In genomic region chr12:14883663-14884062, GRCh38 we compare ENCODE assay signal across 14 cellular contexts. TPM values are rescaled to one million over a fixed set of nuclear protein-coding genes. Genes with fewer than 3 reads are reported as not detected.
DNase-seq lines count a peak whose midpoint lies in the region; ATAC-seq and TF ChIP-seq lines count a peak whose summit lies in the region.
"Had no signal": no experiment of that assay in that cellular context is flagged by ENCODE, and none has a peak within 500 bp of the region (broad histone marks: within the 10 kb centered on the region; RNA-seq: fewer than 3 reads in every experiment).

No MANE protein-coding gene starts in this region.

- no peak for TF ChIP-seq POLR2A in testis (IDR thresholded peaks at IDR 0.05)

- H3K27ac ChIP-seq in SK-N-MC (peak overlapping the region; percentile 78), left lung (peak overlapping the region; percentile 61 to 87), testis (peak overlapping the region; percentile 83 to 85), endodermal cell (ENCODE audit: low read depth, low read length) (no peak overlapping the region)
- H3K27ac ChIP-seq: C4-2B had no signal

- no peaks in the 10 kb centered on the region for H3K9me3 Mint-ChIP-seq in endodermal cell

- H3K36me3 ChIP-seq in SK-N-MC (ENCODE audit: insufficient read depth, low read length) (peaks cover 3% of the 10 kb centered on the region; the same call in 1 of the 2 replicates), left lung (peaks cover 0 to 5% of the 10 kb centered on the region in 2 donors), testis (ENCODE audit: low read depth, missing control alignments) (no peaks in the 10 kb centered on the region), endodermal cell (ENCODE audit: control insufficient read depth, insufficient read depth, low read length) (no peaks in the 10 kb centered on the region)

- DNase-seq in NCI-H1092 (lab: John Stamatoyannopoulos, UW) (peak; percentile 56), SK-N-MC (ENCODE audit: low read depth, low spot score) (no peak), left lung (no peak), testis (no peak), NOMO-1 treated with dmso at 0.1 percent for 144 hours (lab: John Stamatoyannopoulos, UW; ENCODE audit: unreplicated experiment) (no peak), endodermal cell (no peak)
- no peak for DNase-seq in stimulated activated CD4-positive, alpha-beta T cell treated with anti-CD3 and anti-CD28 coated beads, Interleukin-2, amount 100 ng/mL, for 48 hours
- DNase-seq: activated CD4-positive, alpha-beta T cell treated with anti-CD3 and anti-CD28 coated beads, Interleukin-2, amount 10 ng/mL, durations not matched to agents 7 days and 5 days; hippocampal formation; T-helper 9 cell had no signal

- H3K4me3 Mint-ChIP-seq in endodermal cell: no peak overlapping the region
- H3K4me3 Mint-ChIP-seq: activated CD4-positive, alpha-beta T cell treated with anti-CD3 and anti-CD28 coated beads, Interleukin-2, amount 10 ng/mL, durations not matched to agents 7 days and 5 days had no signal

- no peak overlapping the region for H3K27ac Mint-ChIP-seq in endodermal cell

- intact Hi-C loops in left lung (cut with DNase I) (no loop called here), testis (cut with DNase I; ENCODE audit: low total_unique reads) (no loop called here)

- H3K9ac ChIP-seq in SK-N-MC (ENCODE audit: insufficient read length) (peak overlapping the region; percentile 44), endodermal cell (ENCODE audit: extremely low read depth, low read length, poor library complexity, severe bottlenecking) (no peak overlapping the region)

- H3K4me3 ChIP-seq in SK-N-MC: peak overlapping the region; percentile 73
- H3K4me3 ChIP-seq in left lung: peak overlapping the region; percentile 15 to 19
- peak overlapping the region in 1 of 2 donors; percentile 59 for H3K4me3 ChIP-seq in testis
- no peak overlapping the region for H3K4me3 ChIP-seq in endodermal cell (ENCODE audit: low read length)

- 59 to 65% methylated on average over 10 of the region's 10 CpGs for WGBS in testis, 2 donors
- WGBS in endodermal cell (ENCODE audit: insufficient coverage in 1 of 2, insufficient read length in 1 of 2), 2 experiments: 92 to 100% methylated on average over 5 to 10 of the region's 10 CpGs

- H3K4me1 Mint-ChIP-seq in endodermal cell: no peaks in the 10 kb centered on the region

- ATAC-seq in left lung: no peak
- ATAC-seq in GM18858 (IDR thresholded peaks at IDR 0.05; ENCODE audit: unreplicated experiment): no peak

- H3K27me3 ChIP-seq in left lung (no peaks in the 10 kb centered on the region), testis (no peaks in the 10 kb centered on the region), endodermal cell (ENCODE audit: control insufficient read depth, insufficient read depth, low read length, poor library complexity, severe bottlenecking) (no peaks in the 10 kb centered on the region)

- H3K36me3 Mint-ChIP-seq in endodermal cell (ENCODE audit: low read depth): no peaks in the 10 kb centered on the region

- TF ChIP-seq CTCF in left lung (IDR thresholded peaks at IDR 0.05) (no peak), testis (IDR thresholded peaks at IDR 0.05) (no peak), endodermal cell (conservative IDR thresholded peaks at IDR 0.05) (no peak)

- H3K9me3 ChIP-seq in SK-N-MC (ENCODE audit: low read depth, low read length) (no peaks in the 10 kb centered on the region), left lung (no peaks in the 10 kb centered on the region), testis (no peaks in the 10 kb centered on the region), endodermal cell (ENCODE audit: control insufficient read depth, low read length) (no peaks in the 10 kb centered on the region)

- H3K27me3 Mint-ChIP-seq in endodermal cell (ENCODE audit: insufficient read depth): no peaks in the 10 kb centered on the region

- H3K4me1 ChIP-seq in left lung (peaks cover 0 to 35% of the 10 kb centered on the region in 2 donors), testis (no peaks in the 10 kb centered on the region), endodermal cell (ENCODE audit: control insufficient read depth, insufficient read depth, low read length) (no peaks in the 10 kb centered on the region)

RNA-seq across cellular contexts. Expression of gene MGP, which starts 2.0 kb away (rescaled TPM):
- 100 to 1,000 TPM; 651 to 789 TPM for total RNA-seq in left lung
- total RNA-seq in testis: 10 to 100 TPM; 56.7 to 76.8 TPM
- polyA plus RNA-seq in testis (ENCODE audit: insufficient read depth, low read depth, low replicate concordance): 656 TPM
- not detected for total RNA-seq in endodermal cell
- 1.2 TPM for polyA plus RNA-seq in endodermal cell (2013, experiment 1 of 2)
- not detected for polyA plus RNA-seq in endodermal cell (2013, experiment 2 of 2)
- total RNA-seq: H1 had no signal
- polyA plus RNA-seq: H1 had no signal

RNA-seq across cellular contexts. Expression of gene ART4, which starts 40.3 kb away (rescaled TPM):
- total RNA-seq in left lung (1 to 10 TPM; 2.7 to 3.1 TPM), testis (1 to 10 TPM in 1 of 2 donors, under 1 TPM in 1; 0.16 to 1.4 TPM), endodermal cell (not detected)
- 0.57 TPM for polyA plus RNA-seq in testis (ENCODE audit: insufficient read depth, low read depth, low replicate concordance)
- 1.1 TPM for polyA plus RNA-seq in endodermal cell (2013, experiment 1 of 2)
- polyA plus RNA-seq in endodermal cell (2013, experiment 2 of 2): 0.87 TPM
- total RNA-seq: activated CD4-positive, alpha-beta T cell treated with anti-CD3 and anti-CD28 coated beads, Interleukin-2, amount 10 ng/mL, durations not matched to agents 7 days and 5 days; H1 had no signal
- polyA plus RNA-seq: H1 had no signal

RNA-seq across cellular contexts. Expression of gene ERP27, which starts 54.7 kb away (rescaled TPM):
- total RNA-seq in left lung (10 to 100 TPM in 1 of 2 donors, 1 to 10 TPM in 1; 5.3 to 16.2 TPM), testis (under 1 TPM; 0.12 to 0.39 TPM), endodermal cell (under 1 TPM; 0.15 to 0.22 TPM)
- 0.34 TPM for polyA plus RNA-seq in testis (ENCODE audit: insufficient read depth, low read depth, low replicate concordance)
- polyA plus RNA-seq in endodermal cell (2013, experiment 1 of 2): 0.11 TPM
- polyA plus RNA-seq in endodermal cell (2013, experiment 2 of 2): not detected
- total RNA-seq: H1, lung microvascular endothelial cell had no signal
- polyA plus RNA-seq: H1 had no signal

Comparison
In these comparisons a context has a peak if more than half of its experiments do, and no peak if none do; other contexts are left out.
1. RNA of gene MGP, which starts 2.0 kb away (total RNA-seq): 651 to 789 TPM in left lung and 56.7 to 76.8 TPM in testis; not detected in endodermal cell; every median in the first group is over 10 times any median in the second.
2. RNA of gene ERP27, which starts 54.7 kb away (total RNA-seq): 5.3 to 16.2 TPM in left lung; 0.12 to 0.39 TPM in testis and 0.15 to 0.22 TPM in endodermal cell; every median in the first group is over 4 times any median in the second.